ENCODE assay signal across 10 cellular contexts in the genomic region with DNA sequence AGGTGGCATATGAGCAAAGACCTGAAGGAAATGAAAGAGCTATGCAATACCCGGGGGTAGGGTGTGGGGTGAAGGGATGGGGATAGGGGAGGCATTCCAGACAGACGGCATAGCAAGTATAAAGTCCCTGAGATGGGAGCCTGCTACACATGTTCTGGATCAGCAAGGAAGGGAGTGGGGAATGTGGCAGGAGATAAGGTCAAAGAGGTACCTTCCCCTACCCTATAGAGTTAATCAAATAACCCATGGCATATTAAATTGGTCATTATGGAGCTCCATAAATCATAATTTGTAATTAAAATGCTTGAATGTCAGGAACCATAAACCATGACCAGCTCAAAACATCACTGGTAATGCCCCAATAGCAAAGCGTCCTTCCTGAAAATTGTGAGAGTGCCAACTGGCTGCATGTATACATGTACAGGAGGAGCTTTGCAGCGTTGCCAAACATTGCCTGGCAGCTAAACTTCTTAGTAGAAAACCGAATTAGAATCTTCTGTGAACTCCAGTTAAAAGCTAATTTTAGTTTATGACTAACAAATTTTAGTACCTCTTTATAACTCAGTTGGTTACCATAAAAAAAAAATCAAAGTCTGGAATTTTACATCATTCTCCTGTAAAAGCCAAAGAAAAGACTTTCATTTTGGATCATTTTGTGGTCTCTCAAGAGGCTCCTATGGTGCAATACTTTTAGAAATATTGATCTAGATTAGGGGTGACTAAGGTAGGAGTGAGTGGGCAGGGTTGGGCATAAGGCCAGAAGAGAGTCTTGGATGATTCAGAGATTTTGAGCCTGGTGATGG. TPM values are rescaled to one million over a fixed set of nuclear protein-coding genes. Genes with fewer than 3 reads are reported as not detected.
DNase-seq lines count a peak whose midpoint lies in the region; ATAC-seq and TF ChIP-seq lines count a peak whose summit lies in the region.
"Had no signal": no experiment of that assay in that cellular context is flagged by ENCODE, and none has a peak within 500 bp of the region (broad histone marks: within the 10 kb centered on the region; RNA-seq: fewer than 3 reads in every experiment).

No MANE protein-coding gene starts in this region.

- in situ Hi-C loops in astrocyte of the spinal cord (cut with HindIII; ENCODE audit: low sequenced_read_pairs) = no loop called here

- H3K4me3 ChIP-seq in astrocyte of the spinal cord (ENCODE audit: low read depth, low read length) = no peak overlapping the region
- H3K4me3 ChIP-seq in heart left ventricle = no peak overlapping the region
- H3K4me3 ChIP-seq: stomach had no signal

- no peak overlapping the region for H3K27ac ChIP-seq in heart left ventricle
- H3K27ac ChIP-seq: stomach had no signal

- 33 to 40% (median 38%) methylated on average over 5 of the region's 5 CpGs for WGBS in heart left ventricle, 4 donors

- H3K36me3 ChIP-seq in heart left ventricle = no peaks in the 10 kb centered on the region
- H3K36me3 ChIP-seq: stomach had no signal

- intact Hi-C loops in heart left ventricle (cut with DNase I) = loop anchor here in 1 of 10 donors (5.0 kb wide), 1 partner anchor 34 kb away; no protein-coding TSS in a partner anchor

- no peaks in the 10 kb centered on the region for H3K9me3 ChIP-seq in heart left ventricle
- H3K9me3 ChIP-seq: stomach had no signal

- DNase-seq in EL (peak; percentile 82), MV-4-11 (lab: John Stamatoyannopoulos, UW) (peak; percentile 38), astrocyte of the spinal cord (ENCODE audit: low read depth, low spot score) (peak; percentile 28), NCI-H187 (lab: John Stamatoyannopoulos, UW) (no peak), ecto neural progenitor cell (ENCODE audit: low spot score) (no peak), heart left ventricle (no peak)
- peak; percentile 81 for DNase-seq in stimulated activated CD4-positive, alpha-beta T cell treated with anti-CD3 and anti-CD28 coated beads, Interleukin-15, amount 100 ng/mL, for 24 hours
- DNase-seq: hippocampal formation, stomach had no signal

- TF ChIP-seq CTCF in astrocyte of the spinal cord (IDR thresholded peaks at IDR 0.05; ENCODE audit: low read depth, low read length) (no peak), heart left ventricle (IDR thresholded peaks at IDR 0.05) (no peak)

- TF ChIP-seq POLR2A in heart left ventricle (IDR thresholded peaks at IDR 0.05) = no peak

- peaks cover 0 to 3% (median 0%) of the 10 kb centered on the region in 9 donors for H3K27me3 ChIP-seq in heart left ventricle
- H3K27me3 ChIP-seq: stomach had no signal

- ATAC-seq in HG03045 (IDR thresholded peaks at IDR 0.05; ENCODE audit: unreplicated experiment) (no peak), heart left ventricle (no peak)

- peaks cover 0 to 14% (median 2%) of the 10 kb centered on the region in 12 donors for H3K4me1 ChIP-seq in heart left ventricle

RNA-seq across cellular contexts. Expression of a gene that starts 4.7 kb away (rescaled TPM):
- under 1 TPM in 2 of 9 donors, not detected in 7; 0.43 to 0.86 TPM for total RNA-seq in heart left ventricle
- polyA plus RNA-seq in heart left ventricle = under 1 TPM in 1 of 2 donors, not detected in 1; 0.36 TPM

RNA-seq across cellular contexts. Expression of a gene that starts 4.9 kb away (rescaled TPM):
- total RNA-seq in heart left ventricle = 10 to 100 TPM; 12.7 to 36.7 (median 25.9) TPM
- 10 to 100 TPM; 15.4 to 39.1 TPM for polyA plus RNA-seq in heart left ventricle

RNA-seq across cellular contexts. Expression of a gene that starts 59.5 kb away (rescaled TPM):
- 1 to 10 TPM in 1 of 9 donors, under 1 TPM in 6, not detected in 2; 0.37 to 1.2 (median 0.52) TPM for total RNA-seq in heart left ventricle
- polyA plus RNA-seq in heart left ventricle = under 1 TPM; 0.26 to 0.27 TPM

Comparison
In these comparisons a context has a peak if more than half of its experiments do, and no peak if none do; other contexts are left out.
1. DNase-seq: peak in EL (single experiment), MV-4-11 (single experiment), astrocyte of the spinal cord (single experiment) and stimulated activated CD4-positive, alpha-beta T cell treated with anti-CD3 and anti-CD28 coated beads, Interleukin-15, amount 100 ng/mL, for 24 hours (single experiment); none in NCI-H187 (0 of 2), ecto neural progenitor cell (single experiment) and heart left ventricle (0 of 5).